Comparison of ENCODE assay signal across 9 cellular contexts in genomic region chr22:50576070-50576469, GRCh38. TPM values are rescaled to one million over a fixed set of nuclear protein-coding genes. Genes with fewer than 3 reads are reported as not detected.
A peak's percentile ranks its signal among the peaks of the same experiment; 100 is the strongest.
DNase-seq lines count a peak whose midpoint lies in the region; ATAC-seq and TF ChIP-seq lines count a peak whose summit lies in the region.
"Had no signal": no experiment of that assay in that cellular context is flagged by ENCODE, and none has a peak within 500 bp of the region (broad histone marks: within the 10 kb centered on the region; RNA-seq: fewer than 3 reads in every experiment).

No MANE protein-coding gene starts in this region.

- no peak for TF ChIP-seq POLR2A in GM18505 (IDR thresholded peaks at IDR 0.05; ENCODE audit: borderline replicate concordance, extremely low read depth, insufficient read depth, insufficient read length)

- no peak overlapping the region for H3K4me2 ChIP-seq in GM23248 (ENCODE audit: unreplicated experiment)

- H4K20me1 ChIP-seq in GM23248 (ENCODE audit: insufficient read depth): no peaks in the 10 kb centered on the region

- H3K9me3 ChIP-seq in GM23248 (ENCODE audit: low read depth): no peaks in the 10 kb centered on the region
- H3K9me3 ChIP-seq: Peyer's patch had no signal

- ATAC-seq in GM18505 (IDR thresholded peaks at IDR 0.05; ENCODE audit: unreplicated experiment): no peak

- peak; percentile 50 for TF ChIP-seq CTCF in fibroblast of villous mesenchyme (IDR thresholded peaks at IDR 0.05; ENCODE audit: insufficient read depth, low read depth, low read length)

- DNase-seq in 8988T (peak; percentile 93), GM23248 (peak; percentile 47), SHP77 (lab: John Stamatoyannopoulos, UW) (peak; percentile 67 to 69), fibroblast of villous mesenchyme (ENCODE audit: low read depth) (peak; percentile 57), NCI-H2107 treated with DMSO at 0.1 percent for 48 hours (lab: John Stamatoyannopoulos, UW; ENCODE audit: unreplicated experiment) (no peak)
- no peak for DNase-seq in activated naive CD4-positive, alpha-beta T cell (lab: John Stamatoyannopoulos, UW)
- DNase-seq in activated CD4-positive, alpha-beta T cell treated with anti-CD3 and anti-CD28 coated beads for 48 hours: no peak

- no peaks in the 10 kb centered on the region for H3K9me2 ChIP-seq in GM23248 (ENCODE audit: insufficient read depth)

- no peak overlapping the region for H3K9ac ChIP-seq in GM23248

- H3K36me3 ChIP-seq in GM23248 (ENCODE audit: low read depth): no peaks in the 10 kb centered on the region

- no peak overlapping the region for H3K27ac ChIP-seq in GM23248
- H3K27ac ChIP-seq: Peyer's patch had no signal

- in situ Hi-C loops in GM23248 (cut with MboI): no loop called here

- H3K27me3 ChIP-seq in GM23248 (replicated peaks; ENCODE audit: insufficient read depth): no peaks in the 10 kb centered on the region
- H3K27me3 ChIP-seq: Peyer's patch had no signal

- no peaks in the 10 kb centered on the region for H3K79me2 ChIP-seq in GM23248 (ENCODE audit: insufficient read depth)

- H3F3A ChIP-seq in GM23248 (ENCODE audit: insufficient read depth): no peaks in the 10 kb centered on the region

- peaks cover 14% of the 10 kb centered on the region for H3K4me1 ChIP-seq in GM23248 (ENCODE audit: insufficient read depth)

- WGBS in GM23248 (ENCODE audit: low coverage in 1 of 2, low lambda C conversion rate in 2 of 2, missing lambda C conversion rate in 2 of 2), 2 experiments: 81 to 89% methylated on average over 5 of the region's 5 CpGs

- H2AFZ ChIP-seq in GM23248: no peak overlapping the region

- H3K4me3 ChIP-seq in GM23248 (no peak overlapping the region), fibroblast of villous mesenchyme (ENCODE audit: low read depth, low read length) (no peak overlapping the region)
- H3K4me3 ChIP-seq: Peyer's patch had no signal

RNA-seq across cellular contexts. Expression of gene CPT1B, which starts 2.2 kb away (rescaled TPM):
- 1.6 and 2.9 TPM in 2 replicates for total RNA-seq in GM23248 (2014; rRNA removed; shearing (Covaris generic))
- 1.0 and 1.3 TPM in 2 replicates for polyA plus RNA-seq in GM23248 (2016; fragmentation: Nextera tagmentation; extraction: Ambion mirVana)
- total RNA-seq in fibroblast of villous mesenchyme: 3.2 and 3.9 TPM in 2 replicates

RNA-seq across cellular contexts. Expression of gene CHKB, which starts 6.6 kb away (rescaled TPM):
- total RNA-seq in GM23248 (2014; rRNA removed; shearing (Covaris generic)): 38.7 and 41.3 TPM in 2 replicates
- polyA plus RNA-seq in GM23248 (2016; fragmentation: Nextera tagmentation; extraction: Ambion mirVana): 30.7 and 41.7 TPM in 2 replicates
- total RNA-seq in fibroblast of villous mesenchyme: 18.1 and 24.5 TPM in 2 replicates

RNA-seq across cellular contexts. Expression of gene SYCE3, which starts 13.4 kb away (rescaled TPM):
- total RNA-seq in GM23248 (2014; rRNA removed; shearing (Covaris generic)): not detected in 2 replicates
- 0.49 and 0.80 TPM in 2 replicates for polyA plus RNA-seq in GM23248 (2016; fragmentation: Nextera tagmentation; extraction: Ambion mirVana)
- total RNA-seq in fibroblast of villous mesenchyme: not detected in 2 replicates
- total RNA-seq: Peyer's patch had no signal

RNA-seq across cellular contexts. Expression of gene MAPK8IP2, which starts 24.5 kb away (rescaled TPM):
- 0.38 TPM in 1 of 2 replicates, not detected in the other for total RNA-seq in GM23248 (2014; rRNA removed; shearing (Covaris generic))
- polyA plus RNA-seq in GM23248 (2016; fragmentation: Nextera tagmentation; extraction: Ambion mirVana): 0.06 and 0.09 TPM in 2 replicates
- 0.32 and 0.43 TPM in 2 replicates for total RNA-seq in fibroblast of villous mesenchyme

RNA-seq across cellular contexts. Expression of gene KLHDC7B, which starts 30.4 kb away (rescaled TPM):
- not detected in 2 replicates for total RNA-seq in GM23248 (2014; rRNA removed; shearing (Covaris generic))
- 0.06 TPM in 1 of 2 replicates, not detected in the other for polyA plus RNA-seq in GM23248 (2016; fragmentation: Nextera tagmentation; extraction: Ambion mirVana)
- 0.32 TPM in 1 of 2 replicates, not detected in the other for total RNA-seq in fibroblast of villous mesenchyme

Comparison
In these comparisons a context has a peak if more than half of its experiments do, and no peak if none do; other contexts are left out.
1. DNase-seq: peak in 8988T (single experiment), GM23248 (single experiment), SHP77 (2 of 2) and fibroblast of villous mesenchyme (single experiment); none in NCI-H2107 treated with DMSO at 0.1 percent for 48 hours (single experiment), activated naive CD4-positive, alpha-beta T cell (0 of 4) and activated CD4-positive, alpha-beta T cell treated with anti-CD3 and anti-CD28 coated beads for 48 hours (single experiment).